Comparison of ENCODE assay signal across 8 cellular contexts in the genomic region with DNA sequence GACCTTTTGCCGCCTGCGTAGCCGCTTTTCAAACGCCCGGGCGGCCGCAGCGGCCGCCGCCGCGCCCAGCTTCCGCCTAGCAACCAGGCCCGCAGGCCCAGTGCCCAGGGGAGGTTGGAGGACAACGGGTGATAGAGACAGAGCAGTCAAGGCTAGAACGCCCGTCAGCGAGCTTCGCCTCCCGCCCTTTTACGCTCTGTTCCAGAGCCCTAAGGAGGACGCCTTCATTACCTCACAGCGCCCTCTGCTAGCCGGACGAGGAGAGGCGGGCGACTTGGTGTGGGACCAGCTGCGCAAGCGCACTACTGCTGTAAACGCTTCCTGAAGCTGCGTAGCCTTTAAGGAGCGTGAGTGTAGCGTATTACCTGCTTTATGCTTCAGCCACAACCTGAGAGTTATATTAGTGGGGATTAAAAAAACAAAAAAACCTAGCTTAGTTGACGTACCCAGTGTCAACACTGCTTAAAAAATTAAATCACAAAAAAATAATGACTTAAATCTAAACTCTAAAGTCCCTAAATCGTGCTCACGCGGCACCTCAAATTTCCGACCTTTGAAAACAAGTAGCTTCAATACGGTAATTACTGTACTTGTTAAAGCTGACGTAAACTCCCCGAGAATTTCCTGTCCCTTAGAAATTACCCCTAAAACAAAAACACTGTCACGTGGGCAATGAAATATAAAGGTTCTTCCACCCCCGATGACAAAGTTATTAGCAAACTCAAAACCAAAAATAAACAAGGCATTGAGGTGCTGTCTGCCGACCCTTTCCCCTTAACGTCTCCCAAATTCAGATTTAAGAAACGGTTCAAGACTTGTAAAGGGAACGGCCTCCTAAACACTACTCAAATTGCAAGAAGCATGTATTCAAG.
DNase-seq lines count a peak whose midpoint lies in the region; ATAC-seq lines count a peak whose summit lies in the region.

CEP120 (minus strand) TSS at position 126 of the 872 bp plus-strand sequence. CDS start 405 bp downstream, outside the sequence.

- ATAC-seq in GM19025 (IDR thresholded peaks at IDR 0.05; ENCODE audit: low read depth, unreplicated experiment) (peak; percentile 98), HG03342 (IDR thresholded peaks at IDR 0.05; ENCODE audit: unreplicated experiment) (peak; percentile 98)
- ATAC-seq in activated CD4-positive, CD25-positive, alpha-beta regulatory T cell treated with anti-CD3 and anti-CD28 coated beads, Interleukin-2, amount 50 U/mL, for 24 hours: peak; percentile 95 to 97

- DNase-seq in AML-193 (lab: John Stamatoyannopoulos, UW) (peak; percentile 95 to 98), NCI-H446 treated with DMSO at 0.1 percent for 48 hours (lab: John Stamatoyannopoulos, UW) (peak; percentile 98), cerebellar nuclear complex (lab: John Stamatoyannopoulos, UW) (peak; percentile 61 to 98), islet precursor cell (peak; percentile 99)
- peak; percentile 93 to 96 (median 96) for DNase-seq in stimulated activated CD4-positive, alpha-beta T cell treated with anti-CD3 and anti-CD28 coated beads, Interleukin-12 subunit alpha, Interleukin-12 subunit beta, amount 100 ng/mL, for 48 hours (ENCODE audit: low read depth in 2 of 3, low spot score in 1 of 3)

Comparison
In these comparisons a context has a peak if more than half of its experiments do, and no peak if none do; other contexts are left out.
1. Peak in every context shown above with its lines: DNase-seq and ATAC-seq.